Comparison of ENCODE assay signal across 1 cellular context in genomic region chr4:53852343-53852742, GRCh38.
TF ChIP-seq lines count a peak whose summit lies in the region.

No MANE protein-coding gene starts in this region.

TF ChIP-seq in GM23338, 12 proteins besides CTCF, POLR2A, EP300 and RAD21 (continued from another document):
- no peak for TF ChIP-seq ZNF462 (CRISPR knock-in tag; IDR thresholded peaks at IDR 0.05)
